26 cellular contexts compared by ENCODE assay signal in genomic region chr15:62726461-62726860, GRCh38.
"Had no signal": no experiment of that assay in that cellular context is flagged by ENCODE, and none has a peak within 500 bp of the region (broad histone marks: within the 10 kb centered on the region; RNA-seq: fewer than 3 reads in every experiment).

No MANE protein-coding gene starts in this region.

- H3K27ac Mint-ChIP-seq: activated B cell treated with CpG ODN at 0.5 μM for 24 hours; activated CD8-positive, alpha-beta T cell treated with anti-CD3 and anti-CD28 coated beads for 36 hours; activated naive CD8-positive, alpha-beta T cell treated with anti-CD3 and anti-CD28 coated beads, Interleukin-2, amount 10 ng/mL, durations not matched to agents 7 days and 5 days; activated T-cell treated with anti-CD3 and anti-CD28 coated beads, Interleukin-2, amount 50 U/mL, for 72 hours; activated T-helper 2 cell treated with anti-CD3 and anti-CD28 coated beads, Interferon-gamma antibody, Interleukin-2, Interleukin-4, amounts not matched to agents 10 μg/mL and 5 μg/mL and 100 μg/mL, durations not matched to agents 14 hours and 24 hours and 36 hours; T-helper 1 cell treated with Interleukin-12 subunit alpha and Interleukin-12 subunit beta and Interleukin-4 antibody, amounts not matched to agents 30 μg/mL and 1 μg/mL, for 36 hours had no signal

- H3K4me1 Mint-ChIP-seq: activated B cell treated with CpG ODN at 0.5 μM for 24 hours; activated naive CD8-positive, alpha-beta T cell treated with anti-CD3 and anti-CD28 coated beads, Interleukin-2, amount 10 ng/mL, durations not matched to agents 7 days and 5 days had no signal

- H3K4me1 ChIP-seq: adrenal gland, Peyer's patch, SJCRH30 had no signal

- H3K4me3 ChIP-seq: adrenal gland, Peyer's patch, SJCRH30 had no signal

- ATAC-seq: activated CD8-positive, alpha-beta T cell treated with anti-CD3 and anti-CD28 coated beads for 36 hours; activated T-cell treated with anti-CD3 and anti-CD28 coated beads, Interleukin-2, amount 50 U/mL, for 72 hours; SK-N-SH treated with all-trans-retinoic acid at 6 μM for 48 hours had no signal

- H3K4me3 Mint-ChIP-seq: activated B cell treated with CpG ODN at 0.5 μM for 24 hours; activated CD8-positive, alpha-beta T cell treated with anti-CD3 and anti-CD28 coated beads for 36 hours; activated naive CD8-positive, alpha-beta T cell treated with anti-CD3 and anti-CD28 coated beads, Interleukin-2, amount 10 ng/mL, durations not matched to agents 7 days and 5 days; activated T-cell treated with anti-CD3 and anti-CD28 coated beads, Interleukin-2, amount 50 U/mL, for 72 hours; T-helper 1 cell treated with Interleukin-12 subunit alpha and Interleukin-12 subunit beta and Interleukin-4 antibody, amounts not matched to agents 30 μg/mL and 1 μg/mL, for 36 hours had no signal

- DNase-seq: activated B cell treated with CpG ODN at 0.5 μM for 24 hours; activated CD4-positive, alpha-beta T cell treated with anti-CD3 and anti-CD28 coated beads, Interleukin-2, amount 50 U/mL, for 1 hour; activated CD8-positive, alpha-beta memory T cell treated with anti-CD3 and anti-CD28 coated beads, Interleukin-2, amount 50 U/mL, for 4 hours; activated CD8-positive, alpha-beta T cell treated with anti-CD3 and anti-CD28 coated beads for 36 hours; activated gamma-delta T cell treated with Interleukin-2 at 50 U/mL for 16 hours; activated naive CD4-positive, alpha-beta T cell treated with anti-CD3 and anti-CD28 coated beads, Interleukin-2, amount 50 U/mL, for 16 hours; activated naive CD8-positive, alpha-beta T cell treated with anti-CD3 and anti-CD28 coated beads, Interleukin-2, amount 10 ng/mL, durations not matched to agents 7 days and 5 days; activated T-cell treated with anti-CD3 and anti-CD28 coated beads, Interleukin-2, amount 50 U/mL, for 72 hours; adrenal gland; anterior cingulate cortex; cerebellar nuclear complex; KG1; NCI-H146; NCI-H187 treated with DMSO at 0.1 percent for 48 hours; NCI-H2107; NCI-H510A treated with DMSO at 0.1 percent for 48 hours; NCI-H774; Peyer's patch; Right ventricle myocardium superior; SJCRH30; SW 1271; T-helper 9 cell had no signal

- H3K27me3 ChIP-seq: adrenal gland, Peyer's patch, SJCRH30 had no signal

- H3K36me3 Mint-ChIP-seq: activated naive CD8-positive, alpha-beta T cell treated with anti-CD3 and anti-CD28 coated beads, Interleukin-2, amount 10 ng/mL, durations not matched to agents 7 days and 5 days had no signal

- H3K27ac ChIP-seq: adrenal gland, Peyer's patch, RWPE1, SJCRH30 had no signal

- H3K9me3 ChIP-seq: adrenal gland, Peyer's patch, SJCRH30 had no signal

- H3K9me3 Mint-ChIP-seq: activated CD8-positive, alpha-beta T cell treated with anti-CD3 and anti-CD28 coated beads for 36 hours; activated T-helper 2 cell treated with anti-CD3 and anti-CD28 coated beads, Interferon-gamma antibody, Interleukin-2, Interleukin-4, amounts not matched to agents 10 μg/mL and 5 μg/mL and 100 μg/mL, durations not matched to agents 14 hours and 24 hours and 36 hours; T-helper 1 cell treated with Interleukin-12 subunit alpha and Interleukin-12 subunit beta and Interleukin-4 antibody, amounts not matched to agents 30 μg/mL and 1 μg/mL, for 36 hours had no signal

- H3K36me3 ChIP-seq: adrenal gland, SJCRH30 had no signal
